ENCODE assay signal across 26 cellular contexts in genomic region chr2:81839780-81840179, GRCh38.
"Had no signal": no experiment of that assay in that cellular context is flagged by ENCODE, and none has a peak within 500 bp of the region (broad histone marks: within the 10 kb centered on the region; RNA-seq: fewer than 3 reads in every experiment).

No MANE protein-coding gene starts in this region.

- H2AFZ ChIP-seq: hepatocyte had no signal

- DNase-seq: activated CD4-positive, alpha-beta memory T cell treated with anti-CD3 and anti-CD28 coated beads for 36 hours; activated CD4-positive, alpha-beta T cell treated with anti-CD3 and anti-CD28 coated beads for 36 hours; activated CD4-positive, alpha-beta T cell treated with anti-CD3 and anti-CD28 coated beads, Interleukin-2, amount 10 ng/mL, durations not matched to agents 24 days and 14 days; activated CD4-positive, CD25-positive, alpha-beta regulatory T cell; activated CD4-positive, CD25-positive, alpha-beta regulatory T cell treated with anti-CD3 and anti-CD28 coated beads, Interleukin-2, amount 50 U/mL, for 72 hours; activated CD8-positive, alpha-beta memory T cell treated with anti-CD3 and anti-CD28 coated beads, Interleukin-2, amount 10 ng/mL, durations not matched to agents 7 days and 5 days; activated CD8-positive, alpha-beta memory T cell treated with anti-CD3 and anti-CD28 coated beads, Interleukin-2, amount 50 U/mL, for 4 hours; activated CD8-positive, alpha-beta T cell treated with anti-CD3 and anti-CD28 coated beads, Interleukin-2, amount 10 ng/mL, durations not matched to agents 7 days and 5 days; activated gamma-delta T cell; activated naive CD4-positive, alpha-beta T cell; activated naive CD4-positive, alpha-beta T cell treated with anti-CD3 and anti-CD28 coated beads, Interleukin-2, amount 10 ng/mL, durations not matched to agents 7 days and 5 days; activated naive CD8-positive, alpha-beta T cell treated with anti-CD3 and anti-CD28 coated beads, Interleukin-2, amount 10 ng/mL, durations not matched to agents 7 days and 5 days; activated T-cell treated with anti-CD3 and anti-CD28 coated beads, Interleukin-2, amount 50 U/mL, for 1 hour; activated T-cell treated with anti-CD3 and anti-CD28 coated beads, Interleukin-2, amount 50 U/mL, for 48 hours; dorsolateral prefrontal cortex; effector memory CD4-positive, alpha-beta T cell; endodermal cell; gastrocnemius medialis; heart right ventricle; T-helper 17 cell had no signal

- H3K27ac ChIP-seq: ascending aorta, breast epithelium, coronary artery, dorsolateral prefrontal cortex, gastrocnemius medialis, heart right ventricle, hepatocyte had no signal

- H3K9me3 ChIP-seq: ascending aorta, breast epithelium, gastrocnemius medialis had no signal

- H3K4me3 ChIP-seq: ascending aorta, breast epithelium, coronary artery, dorsolateral prefrontal cortex, gastrocnemius medialis, heart right ventricle, hepatocyte had no signal

- H3K27me3 ChIP-seq: ascending aorta, breast epithelium, dorsolateral prefrontal cortex, gastrocnemius medialis, heart right ventricle, hepatocyte had no signal

- ATAC-seq: activated CD4-positive, alpha-beta T cell treated with anti-CD3 and anti-CD28 coated beads for 36 hours; activated CD8-positive, alpha-beta memory T cell treated with anti-CD3 and anti-CD28 coated beads, Interleukin-2, amount 10 ng/mL, durations not matched to agents 7 days and 5 days; activated CD8-positive, alpha-beta T cell treated with anti-CD3 and anti-CD28 coated beads, Interleukin-2, amount 10 ng/mL, durations not matched to agents 7 days and 5 days; activated naive CD4-positive, alpha-beta T cell treated with anti-CD3 and anti-CD28 coated beads, Interleukin-2, amount 50 U/mL, for 72 hours; esophagus mucosa; gastrocnemius medialis; heart right ventricle; T-helper 17 cell had no signal

- H3K36me3 ChIP-seq: ascending aorta, breast epithelium, gastrocnemius medialis, heart right ventricle had no signal

- H3K4me2 ChIP-seq: hepatocyte had no signal

- H3K79me2 ChIP-seq: hepatocyte had no signal

- H3K4me1 ChIP-seq: ascending aorta, breast epithelium, gastrocnemius medialis, heart right ventricle had no signal
